Comparison of ENCODE assay signal across 21 cellular contexts in the genomic region with DNA sequence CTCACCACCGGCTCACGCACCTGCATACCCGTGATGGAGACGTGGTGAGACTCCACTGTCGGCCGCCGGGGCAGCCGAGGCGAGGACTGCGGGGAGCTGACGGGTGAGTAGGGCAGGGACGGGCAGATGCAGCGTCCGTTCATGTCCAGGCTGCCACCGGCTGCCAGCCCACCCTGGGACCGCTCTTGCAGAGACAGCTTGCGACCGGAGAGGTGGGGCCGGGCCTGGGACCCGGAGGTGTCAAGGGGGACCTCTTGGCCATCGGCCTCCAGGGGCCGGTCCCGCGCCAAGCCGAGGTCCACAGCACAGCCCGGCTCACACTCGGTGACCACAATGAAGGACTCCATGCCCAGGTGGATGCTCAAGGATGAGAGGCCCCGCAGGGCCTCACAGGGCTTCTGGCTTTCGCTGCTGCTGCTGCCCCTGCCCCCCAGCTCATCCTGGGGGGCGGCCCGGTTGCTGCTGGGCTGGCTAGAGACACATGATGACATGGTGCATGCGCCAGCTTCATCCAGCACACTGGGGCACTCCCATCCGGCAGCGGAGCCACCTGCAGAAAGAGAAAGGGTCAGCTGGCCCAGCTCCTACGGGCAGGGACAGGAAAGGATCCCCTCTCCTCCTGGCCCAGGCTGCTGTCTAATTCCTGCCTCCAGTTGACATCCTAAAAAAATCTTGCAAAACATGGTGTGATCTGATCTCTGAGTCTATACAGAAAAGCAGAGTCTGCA. TPM values are rescaled to one million over a fixed set of nuclear protein-coding genes. Genes with fewer than 3 reads are reported as not detected.
A peak's percentile ranks its signal among the peaks of the same experiment; 100 is the strongest.
DNase-seq lines count a peak whose midpoint lies in the region; ATAC-seq, FAIRE-seq and TF ChIP-seq lines count a peak whose summit lies in the region.
"Had no signal": no experiment of that assay in that cellular context is flagged by ENCODE, and none has a peak within 500 bp of the region (broad histone marks: within the 10 kb centered on the region; RNA-seq: fewer than 3 reads in every experiment).

No MANE protein-coding gene starts in this region.

- H3K27me3 Mint-ChIP-seq in endodermal cell (ENCODE audit: insufficient read depth), result no peaks in the 10 kb centered on the region
- H3K27me3 Mint-ChIP-seq: IgD-negative memory B cell had no signal

- H3F3A ChIP-seq in SK-N-SH (replicated peaks; ENCODE audit: insufficient read depth), result peaks cover 4% of the 10 kb centered on the region

- H4K20me1 ChIP-seq in GM12878 (ENCODE audit: control insufficient read depth, insufficient read depth), result no peaks in the 10 kb centered on the region
- peaks cover 4% of the 10 kb centered on the region; the same call in 1 of the 2 replicates for H4K20me1 ChIP-seq in SK-N-SH (ENCODE audit: insufficient read depth)

- peaks cover 5% of the 10 kb centered on the region for H3K4me1 Mint-ChIP-seq in endodermal cell

- WGBS in GM12878 (ENCODE audit: insufficient coverage, insufficient replicate concordance, low lambda C conversion rate, missing lambda C conversion rate), result 98% methylated on average over 34 of the region's 35 CpGs
- WGBS in endodermal cell (ENCODE audit: insufficient coverage in 1 of 2, insufficient read length in 1 of 2), 2 experiments, result 96 to 98% methylated on average over 31 to 35 of the region's 35 CpGs
- WGBS in SK-N-SH (ENCODE audit: low lambda C conversion rate), result 95% methylated on average over 25 of the region's 35 CpGs
- WGBS in lower leg skin, 2 donors, result 92 to 96% methylated on average over 31 to 34 of the region's 35 CpGs

- TF ChIP-seq POLR2A in GM12878 (IDR thresholded peaks at IDR 0.05; ENCODE audit: low read depth, low read length) (0 out of 2 replicates have a peak, but pooled peaks have one; percentile 26), lower leg skin (IDR thresholded peaks at IDR 0.05) (no peak)

- CTCF ChIA-PET in GM12878 (lab: Yijun Ruan, JAX) (no interaction called here), SK-N-SH (lab: Yijun Ruan, JAX) (interaction anchor here (1.1 to 1.5 kb wide), 3 partner anchors 20 to 26 kb away, joined by 3 to 4 read pairs (median 3); a partner anchor contains a TSS)

- ATAC-seq in GM12878, result no peak
- ATAC-seq: A549; CD8-positive, alpha-beta T cell had no signal

- peaks cover 77% of the 10 kb centered on the region for H3K36me3 Mint-ChIP-seq in endodermal cell (ENCODE audit: low read depth)

- RAD21 ChIA-PET in GM12878 (lab: Charles Lee; ENCODE audit: unreplicated experiment), result no interaction called here

- H3K9me3 Mint-ChIP-seq in endodermal cell, result no peaks in the 10 kb centered on the region
- H3K9me3 Mint-ChIP-seq: CD8-positive, alpha-beta T cell; HFFc6; IgD-negative memory B cell had no signal

- H3K9me2 ChIP-seq in SK-N-SH, result no peaks in the 10 kb centered on the region

- H3K9ac ChIP-seq in GM12878 (ENCODE audit: control insufficient read depth, insufficient read depth, low read length) (no peak overlapping the region), endodermal cell (ENCODE audit: extremely low read depth, low read length, poor library complexity, severe bottlenecking) (no peak overlapping the region), SK-N-SH (no peak overlapping the region)

- TF ChIP-seq EP300 in GM12878 (IDR thresholded peaks at IDR 0.05; ENCODE audit: borderline replicate concordance in 1 of 2, control insufficient read depth in 1 of 2, low read depth in 2 of 2, low read length in 2 of 2) (no peak), SK-N-SH (IDR thresholded peaks at IDR 0.05; ENCODE audit: borderline replicate concordance in 1 of 2, low read depth in 1 of 2, low read length in 1 of 2) (no peak)

- in situ Hi-C loops in GM12878 (cut with MboI), result no loop called here

- no peak for DNase-seq in GM12878 (ENCODE audit: low read depth, low spot score)
- DNase-seq in endodermal cell, result no peak
- no peak for DNase-seq in NK-92 treated with Interleukin-12 subunit alpha and Interleukin-12 subunit beta, amount 100 ng/mL, for 24 hours (lab: John Stamatoyannopoulos, UW)
- DNase-seq in pons (ENCODE audit: low spot score), result no peak
- DNase-seq in SK-N-SH, result no peak
- no peak for DNase-seq in lower leg skin (ENCODE audit: low spot score in 2 of 2)
- DNase-seq: BE2C; CD8-positive, alpha-beta T cell; COR-L47; DMS153; DMS79 treated with DMSO at 0.1 percent for 48 hours; EL; GDM1; HCEC 1CT; HFFc6 had no signal

- no peak overlapping the region for H3K4me3 ChIP-seq in GM12878
- H3K4me3 ChIP-seq in endodermal cell (ENCODE audit: low read length), result no peak overlapping the region
- H3K4me3 ChIP-seq in neutrophil (ENCODE audit: low read depth in 1 of 2, low read length in 1 of 2), result no peak overlapping the region
- no peak overlapping the region for H3K4me3 ChIP-seq in SK-N-SH (ENCODE audit: low read depth in 2 of 2, low read length in 1 of 2)
- H3K4me3 ChIP-seq in lower leg skin (ENCODE audit: low read depth, poor library complexity, severe bottlenecking), result no peak overlapping the region
- H3K4me3 ChIP-seq: A549 had no signal

- no peaks in the 10 kb centered on the region for H3K27me3 ChIP-seq in GM12878 (replicated peaks in 1 of 2; ENCODE audit: control insufficient read depth in 2 of 2, insufficient read depth in 2 of 2, low read length in 1 of 2)
- no peaks in the 10 kb centered on the region for H3K27me3 ChIP-seq in endodermal cell (ENCODE audit: control insufficient read depth, insufficient read depth, low read length, poor library complexity, severe bottlenecking)
- H3K27me3 ChIP-seq in neutrophil, result no peaks in the 10 kb centered on the region
- no peaks in the 10 kb centered on the region for H3K27me3 ChIP-seq in SK-N-SH (ENCODE audit: insufficient read depth)
- H3K27me3 ChIP-seq: BE2C had no signal

- peak overlapping the region; percentile 64 for H3K27ac Mint-ChIP-seq in endodermal cell
- H3K27ac Mint-ChIP-seq: CD8-positive, alpha-beta T cell; HFFc6 had no signal

- TF ChIP-seq RAD21 in GM12878 (IDR thresholded peaks at IDR 0.05; ENCODE audit: insufficient read depth, low read depth, low read length) (no peak), SK-N-SH (IDR thresholded peaks at IDR 0.05; ENCODE audit: low read length) (no peak)

- H2AFZ ChIP-seq in GM12878 (ENCODE audit: control insufficient read depth, low read depth, low read length) (no peak overlapping the region), SK-N-SH (ENCODE audit: low read depth) (no peak overlapping the region)

- H3K36me3 ChIP-seq in GM12878 (ENCODE audit: control insufficient read depth in 2 of 2, insufficient read depth in 2 of 2, low read length in 1 of 2) (peaks cover 0 to 9% of the 10 kb centered on the region in 2 experiments), endodermal cell (ENCODE audit: control insufficient read depth, insufficient read depth, low read length) (peaks cover 38% of the 10 kb centered on the region), neutrophil (peaks cover 74% of the 10 kb centered on the region), SK-N-SH (replicated peaks in 1 of 2; ENCODE audit: control insufficient read depth in 1 of 2, insufficient read depth in 2 of 2, low read length in 1 of 2) (peaks cover 2 to 16% of the 10 kb centered on the region in 2 experiments)

- no peak for FAIRE-seq in GM12878 (lab: Jason Lieb, UNC)
- FAIRE-seq: A549, D721Med, H1 had no signal

- peaks cover 4% of the 10 kb centered on the region for H3K79me2 ChIP-seq in GM12878 (ENCODE audit: control insufficient read depth, insufficient read depth, low read length)
- H3K79me2 ChIP-seq in SK-N-SH (ENCODE audit: insufficient read depth), result peaks cover 17% of the 10 kb centered on the region; the same call in 1 of the 2 replicates

- no peaks in the 10 kb centered on the region for H3K9me3 ChIP-seq in GM12878 (replicated peaks; ENCODE audit: control insufficient read depth, insufficient read depth, low read length)
- H3K9me3 ChIP-seq in endodermal cell (ENCODE audit: control insufficient read depth, low read length), result no peaks in the 10 kb centered on the region
- H3K9me3 ChIP-seq in neutrophil, result no peaks in the 10 kb centered on the region
- H3K9me3 ChIP-seq in SK-N-SH, result no peaks in the 10 kb centered on the region
- H3K9me3 ChIP-seq: A549, BE2C had no signal

- intact Hi-C loops in GM12878 (cut with micrococcal nuclease; ENCODE audit: unreplicated experiment) (no loop called here), lower leg skin (cut with DNase I; ENCODE audit: low total_unique reads) (no loop called here)

- H3K4me3 Mint-ChIP-seq in endodermal cell, result no peak overlapping the region
- H3K4me3 Mint-ChIP-seq: CD8-positive, alpha-beta T cell; HFFc6; IgD-negative memory B cell had no signal

- H3K4me2 ChIP-seq in GM12878 (ENCODE audit: control insufficient read depth, insufficient read depth) (no peak overlapping the region), SK-N-SH (no peak overlapping the region)
- H3K4me2 ChIP-seq: A549 had no signal

- no peak for TF ChIP-seq CTCF in GM12878 (IDR thresholded peaks at IDR 0.05 in 2 of 3, conservative IDR thresholded peaks at IDR 0.05 in 1 of 3; ENCODE audit: control insufficient read depth in 2 of 3, extremely low read depth in 1 of 3, insufficient read depth in 1 of 3, low read depth in 3 of 3, low read length in 3 of 3)
- no peak for TF ChIP-seq CTCF in endodermal cell (conservative IDR thresholded peaks at IDR 0.05)
- no peak for TF ChIP-seq CTCF in neutrophil (IDR thresholded peaks at IDR 0.05)
- no peak for TF ChIP-seq CTCF in SK-N-SH (IDR thresholded peaks at IDR 0.05)
- TF ChIP-seq CTCF in lower leg skin (IDR thresholded peaks at IDR 0.05), result no peak

- no peak overlapping the region for H3K27ac ChIP-seq in GM12878 (ENCODE audit: control insufficient read depth, insufficient read depth)
- no peak overlapping the region for H3K27ac ChIP-seq in endodermal cell (ENCODE audit: low read depth, low read length)
- peak overlapping the region; percentile 31 for H3K27ac ChIP-seq in neutrophil
- H3K27ac ChIP-seq in SK-N-SH (ENCODE audit: low read depth in 2 of 2, low read length in 1 of 2), result no peak overlapping the region
- H3K27ac ChIP-seq: A549, C4-2B had no signal

- no TSS peak for BruUV-seq in GM12878 (replicated peaks; lab: Mats Ljungman, UMichigan)

- SMC1A ChIA-PET in GM12878 (lab: Charles Lee; ENCODE audit: uncharacterized antibody, unreplicated experiment), result interaction anchor here (1.2 kb wide), 2 partner anchors 16 to 26 kb away, joined by 3 read pairs; no protein-coding TSS in a partner anchor

- H3K4me1 ChIP-seq in GM12878 (ENCODE audit: control insufficient read depth, insufficient read depth, low read length), result peaks cover 4% of the 10 kb centered on the region
- peaks cover under 1% of the 10 kb centered on the region for H3K4me1 ChIP-seq in endodermal cell (ENCODE audit: control insufficient read depth, insufficient read depth, low read length)
- H3K4me1 ChIP-seq in neutrophil (ENCODE audit: control insufficient read depth in 1 of 2, insufficient read depth in 1 of 2, low read depth in 1 of 2, low read length in 1 of 2), result peaks cover 31% of the 10 kb centered on the region in 2 experiments
- peaks cover 4 to 8% of the 10 kb centered on the region in 2 experiments; a peak in 2 of 4 replicates for H3K4me1 ChIP-seq in SK-N-SH (ENCODE audit: control insufficient read depth in 1 of 2, insufficient read depth in 2 of 2, low read depth in 1 of 2, low read length in 1 of 2)
- H3K4me1 ChIP-seq: BE2C had no signal

- POLR2A ChIA-PET in GM12878 (lab: Charles Lee), result interaction anchor here (0.6 kb wide), 1 partner anchor 73 kb away, joined by 3 read pairs; no protein-coding TSS in a partner anchor
- POLR2A ChIA-PET in SK-N-SH (lab: Yijun Ruan, JAX), result no interaction called here

RNA-seq across cellular contexts. Expression of a gene that starts 22.3 kb away (rescaled TPM):
- total RNA-seq in GM12878 (2013; cell fraction: nucleolus; rRNA removed), result 45.5 and 50.6 TPM in 2 replicates
- 25.0 and 28.5 TPM in 2 replicates for total RNA-seq in GM12878 (2014; rRNA removed)
- total RNA-seq in GM12878 (2014; rRNA removed; fragmentation: Illumina TruSeq; extraction: Trizol), result 17.1 and 17.7 TPM in 2 replicates
- total RNA-seq in GM12878 (2021), result 37.7 and 38.3 TPM in 2 replicates
- 11.2 TPM for polyA plus RNA-seq in GM12878 (2011; ENCODE audit: low read depth)
- 34.8 and 40.6 TPM in 2 replicates for polyA plus RNA-seq in GM12878 (2011; rRNA removed)
- polyA plus RNA-seq in GM12878 (2011; cell fraction: cytosol; rRNA removed), result 48.6 and 50.5 TPM in 2 replicates
- 76.2 and 79.0 TPM in 2 replicates for polyA plus RNA-seq in GM12878 (2011; cell fraction: nucleus; rRNA removed)
- 17.3 and 19.6 TPM in 2 replicates for polyA plus RNA-seq in GM12878 (2012)
- 26.5 and 28.8 TPM in 2 replicates for polyA plus RNA-seq in GM12878 (2014; fragmentation: Illumina TruSeq; extraction: Trizol)
- polyA plus RNA-seq in GM12878 (2014; fragmentation: Nextera tagmentation; extraction: Ambion mirVana), result 1 to 10 TPM; 5.2 to 5.3 TPM
- polyA plus RNA-seq in GM12878 (2014; rRNA removed), result 33.0 and 35.3 TPM in 2 replicates
- 10 to 100 TPM; 23.7 to 24.8 TPM for polyA plus RNA-seq in GM12878 (2016; fragmentation: Nextera tagmentation; extraction: Ambion mirVana)
- polyA minus RNA-seq in GM12878 (2011; rRNA and poly(A)+ RNA removed), result 46.7 and 58.2 TPM in 2 replicates
- 18.5 and 23.1 TPM in 2 replicates for polyA minus RNA-seq in GM12878 (2011; cell fraction: cytosol; rRNA and poly(A)+ RNA removed)
- polyA minus RNA-seq in GM12878 (2011; cell fraction: nucleus; rRNA and poly(A)+ RNA removed), result 29.7 and 44.9 TPM in 2 replicates
- total RNA-seq in endodermal cell, result 100 to 1,000 TPM in 1 of 2 donors, 10 to 100 TPM in 1; 95.8 to 113 TPM
- 30.7 TPM for polyA plus RNA-seq in endodermal cell (2013, experiment 1 of 2)
- polyA plus RNA-seq in endodermal cell (2013, experiment 2 of 2), result 29.4 TPM
- 23.6 and 24.5 TPM in 2 replicates for polyA plus RNA-seq in SK-N-SH (2012; rRNA removed)
- polyA plus RNA-seq in SK-N-SH (2012; cell fraction: cytosol; rRNA removed), result 13.3 and 17.8 TPM in 2 replicates
- 39.4 and 39.9 TPM in 2 replicates for polyA plus RNA-seq in SK-N-SH (2012; cell fraction: nucleus; rRNA removed)
- total RNA-seq in lower leg skin, result 10 to 100 TPM; 18.2 to 31.4 (median 21.5) TPM
